ENCODE assay signal across 8 cellular contexts in genomic region chr17:45314761-45315549, GRCh38. TPM values are rescaled to one million over a fixed set of nuclear protein-coding genes. Genes with fewer than 3 reads are reported as not detected.
DNase-seq lines count a peak whose midpoint lies in the region; ATAC-seq, FAIRE-seq and TF ChIP-seq lines count a peak whose summit lies in the region.

No MANE protein-coding gene starts in this region.

- H3K4me1 ChIP-seq in parathyroid adenoma = peaks cover 61% of the 10 kb centered on the region
- peaks cover 50% of the 10 kb centered on the region for H3K4me1 ChIP-seq in foreskin keratinocyte

- H3K9me3 ChIP-seq in parathyroid adenoma (ENCODE audit: control insufficient read depth, low read length) = no peaks in the 10 kb centered on the region

- peak overlapping the region; percentile 80 for H3K4me3 ChIP-seq in parathyroid adenoma (ENCODE audit: low read depth, low read length)

- TF ChIP-seq POLR2A in GM12891 (IDR thresholded peaks at IDR 0.05; ENCODE audit: low read depth, low read length) = peak; percentile 29; the same call in 1 of the 2 replicates

- ATAC-seq in foreskin keratinocyte = no peak
- no peak for ATAC-seq in GM21825 (IDR thresholded peaks at IDR 0.05; ENCODE audit: unreplicated experiment)

- no peak for TF ChIP-seq CTCF in parathyroid adenoma (IDR thresholded peaks at IDR 0.05)
- TF ChIP-seq CTCF in foreskin keratinocyte (conservative IDR thresholded peaks at IDR 0.05) = no peak

- no peak overlapping the region for H2AFZ ChIP-seq in parathyroid adenoma

- H3K36me3 ChIP-seq in parathyroid adenoma (ENCODE audit: control insufficient read depth, insufficient read depth, low read length) = no peaks in the 10 kb centered on the region

- H3K27ac ChIP-seq in parathyroid adenoma = peak overlapping the region; percentile 84
- H3K27ac ChIP-seq in foreskin keratinocyte = no peak overlapping the region

- H3K9ac ChIP-seq in parathyroid adenoma = no peak overlapping the region

- H3K27me3 ChIP-seq in parathyroid adenoma (ENCODE audit: control insufficient read depth, insufficient read depth, low read length) (no peaks in the 10 kb centered on the region), foreskin keratinocyte (no peaks in the 10 kb centered on the region)

- H3K4me2 ChIP-seq in parathyroid adenoma (ENCODE audit: low read length) = peak overlapping the region; percentile 76

- FAIRE-seq in GM12891 (lab: Jason Lieb, UNC) = peak; percentile 66

- H3K79me2 ChIP-seq in parathyroid adenoma = peaks cover 47% of the 10 kb centered on the region

- DNase-seq in GM12891 (ENCODE audit: insufficient read length, low spot score) = no peak
- peak; percentile 37 to 46 for DNase-seq in NOMO-1 (lab: John Stamatoyannopoulos, UW; ENCODE audit: unreplicated experiment in 2 of 2)
- DNase-seq in dermis blood vessel endothelial cell = peak; percentile 31
- DNase-seq in foreskin keratinocyte = no peak
- no peak for DNase-seq in nucleus accumbens (lab: John Stamatoyannopoulos, UW)
- DNase-seq in NCI-H1436 (lab: John Stamatoyannopoulos, UW) = no peak

TF ChIP-seq in GM12891, 5 proteins besides CTCF, POLR2A, EP300 and RAD21:
- TF ChIP-seq POLR2AphosphoS5 (IDR thresholded peaks at IDR 0.05; ENCODE audit: low read depth, low read length) (no peak), TAF1 (IDR thresholded peaks at IDR 0.05; ENCODE audit: low read depth, low read length) (peak; percentile 12; the same call in 1 of the 2 replicates)
TF ChIP-seq in GM12891: peak in this region for 1.

RNA-seq across cellular contexts. Expression of gene MAP3K14, which starts 1.9 kb away (rescaled TPM):
- polyA plus RNA-seq in GM12891 (2012; ENCODE audit: low read depth, missing spikeins) = 12.4 TPM
- total RNA-seq in dermis blood vessel endothelial cell = 3.2 and 4.1 TPM in 2 replicates
- 4.5 and 6.4 TPM in 2 replicates for total RNA-seq in foreskin keratinocyte
- polyA plus RNA-seq in foreskin keratinocyte = 4.8 and 7.1 TPM in 2 replicates

RNA-seq across cellular contexts. Expression of gene SPATA32, which starts 53.1 kb away (rescaled TPM):
- 0.35 TPM for polyA plus RNA-seq in GM12891 (2012; ENCODE audit: low read depth, missing spikeins)
- total RNA-seq in dermis blood vessel endothelial cell = 0.05 TPM in 1 of 2 replicates, not detected in the other
- total RNA-seq in foreskin keratinocyte = not detected in 2 replicates
- not detected in 2 replicates for polyA plus RNA-seq in foreskin keratinocyte

Comparison
In these comparisons a context has a peak if more than half of its experiments do, and no peak if none do; other contexts are left out.
1. DNase-seq: peak in NOMO-1 (2 of 2) and dermis blood vessel endothelial cell (single experiment); none in GM12891 (single experiment), foreskin keratinocyte (0 of 2), nucleus accumbens (0 of 56) and NCI-H1436 (single experiment).